ENCODE assay signal across 7 cellular contexts in genomic region chr5:55172051-55172899, GRCh38. TPM values are rescaled to one million over a fixed set of nuclear protein-coding genes. Genes with fewer than 3 reads are reported as not detected.
A peak's percentile ranks its signal among the peaks of the same experiment; 100 is the strongest.
DNase-seq lines count a peak whose midpoint lies in the region; ATAC-seq and TF ChIP-seq lines count a peak whose summit lies in the region.

No MANE protein-coding gene starts in this region.

- intact Hi-C loops in left cardiac atrium (cut with DNase I): loop anchor here in 1 of 2 donors (10.0 kb wide), 1 partner anchor 53 kb away; the partner anchor contains the start of gene MCIDAS

- peaks cover under 1% of the 10 kb centered on the region for H3K36me3 ChIP-seq in adipocyte (ENCODE audit: control insufficient read depth, insufficient read depth, low read length, severe bottlenecking)

- H3K9me3 ChIP-seq in adipocyte (ENCODE audit: control insufficient read depth, low read length): no peaks in the 10 kb centered on the region

- H3K4me1 ChIP-seq in adipocyte (ENCODE audit: control insufficient read depth, insufficient read depth, low read length): peaks cover 20% of the 10 kb centered on the region

- DNase-seq in GM13976 (ENCODE audit: low spot score): peak; percentile 83
- DNase-seq in NCI-H128 (lab: John Stamatoyannopoulos, UW; ENCODE audit: unreplicated experiment): peak; percentile 68
- peak; percentile 87 for DNase-seq in SKM-1 treated with dmso at 0.1 percent for 144 hours (lab: John Stamatoyannopoulos, UW; ENCODE audit: unreplicated experiment)
- DNase-seq in adipocyte (ENCODE audit: low read depth): peak; percentile 92
- DNase-seq in left cardiac atrium: peak; percentile 35
- peak; percentile 78 for DNase-seq in putamen (ENCODE audit: low spot score)

- peaks cover 33% of the 10 kb centered on the region for H3K27me3 ChIP-seq in adipocyte (replicated peaks; ENCODE audit: control insufficient read depth, insufficient read depth, low read length)

- peak; percentile 65 for TF ChIP-seq CTCF in GM13976 (IDR thresholded peaks at IDR 0.05; ENCODE audit: borderline replicate concordance, control extremely low read depth, extremely low read depth, insufficient read depth, missing control alignments)

- H3K4me3 ChIP-seq in adipocyte (ENCODE audit: low read length): peak overlapping the region; percentile 86

- H3K9ac ChIP-seq in adipocyte (ENCODE audit: low read length): peak overlapping the region; percentile 47

- in situ Hi-C loops in GM13976 (cut with MboI; ENCODE audit: low sequenced_read_pairs, unreplicated experiment): no loop called here

- ATAC-seq in HG02852 (IDR thresholded peaks at IDR 0.05; ENCODE audit: unreplicated experiment) (peak; percentile 63), left cardiac atrium (peak; percentile 75 to 81)

RNA-seq across cellular contexts. Expression of gene CDC20B, which starts 0.7 kb away (rescaled TPM):
- not detected for total RNA-seq in left cardiac atrium

RNA-seq across cellular contexts. Expression of gene GPX8, which starts 12.3 kb away (rescaled TPM):
- total RNA-seq in left cardiac atrium: 10 to 100 TPM; 14.5 to 21.8 TPM

RNA-seq across cellular contexts. Expression of gene MCIDAS, which starts 54.8 kb away (rescaled TPM):
- total RNA-seq in left cardiac atrium: not detected

Comparison
In these comparisons a context has a peak if more than half of its experiments do, and no peak if none do; other contexts are left out.
1. Peak in every context shown above with its lines: DNase-seq, ATAC-seq and H3K4me3 ChIP-seq.
2. DNase-seq: peak in every context shown above with its lines; median percentile 92 in adipocyte; 87 in SKM-1 treated with dmso at 0.1 percent for 144 hours; 83 in GM13976; 78 in putamen; 68 in NCI-H128; 35 in left cardiac atrium.